In genomic region chr19:41883821-41884733, GRCh38 we compare ENCODE assay signal across 1 cellular context.
TF ChIP-seq lines count a peak whose summit lies in the region.

No MANE protein-coding gene starts in this region.

TF ChIP-seq in HepG2, 621 proteins besides CTCF, POLR2A, EP300 and RAD21 (continued from another document and continues in another):
- TF ChIP-seq MBNL3 (CRISPR knock-in tag; conservative IDR thresholded peaks at IDR 0.05) (no peak), ZNF317 (CRISPR knock-in tag; IDR thresholded peaks at IDR 0.05) (peak; percentile 72; the same call in 1 of the 2 replicates), EHMT2 (IDR thresholded peaks at IDR 0.05; ENCODE audit: borderline replicate concordance, low read depth, low read length) (no peak; the same call in 1 of the 2 replicates), ATAD3A (CRISPR knock-in tag; IDR thresholded peaks at IDR 0.05) (no peak), ZMYM4 (CRISPR knock-in tag; IDR thresholded peaks at IDR 0.05) (peak; percentile 73), ZNF577 (CRISPR knock-in tag; IDR thresholded peaks at IDR 0.05; ENCODE audit: borderline replicate concordance, low read depth) (no peak), HNRNPUL1 (IDR thresholded peaks at IDR 0.05; ENCODE audit: low read depth, low read length) (no peak), KLF9 (CRISPR knock-in tag; IDR thresholded peaks at IDR 0.05; ENCODE audit: low read depth) (no peak), ZNF788 (CRISPR knock-in tag; IDR thresholded peaks at IDR 0.05; ENCODE audit: borderline replicate concordance) (peak; percentile 88), ZNF329 (CRISPR knock-in tag; IDR thresholded peaks at IDR 0.05; ENCODE audit: low read depth) (peak; percentile 56; the same call in 1 of the 2 replicates), FOSL1 (CRISPR knock-in tag; IDR thresholded peaks at IDR 0.05; ENCODE audit: borderline replicate concordance) (peak; percentile 26; the same call in 1 of the 2 replicates), KDM3A (CRISPR knock-in tag; IDR thresholded peaks at IDR 0.05; ENCODE audit: low read depth) (peak; percentile 88; the same call in 1 of the 2 replicates), ZUFSP (CRISPR knock-in tag; IDR thresholded peaks at IDR 0.05; ENCODE audit: borderline replicate concordance) (no peak), HDAC6 (IDR thresholded peaks at IDR 0.05; ENCODE audit: low read depth, low read length) (0 out of 2 replicates have a peak, but pooled peaks have one; percentile 62), NKX3-1 (CRISPR knock-in tag; IDR thresholded peaks at IDR 0.05) (no peak; the same call in 1 of the 2 replicates), PRDM15 (CRISPR knock-in tag; IDR thresholded peaks at IDR 0.05) (peak; percentile 42; the same call in 1 of the 2 replicates), HDAC1 (CRISPR knock-in tag; IDR thresholded peaks at IDR 0.05) (peak; percentile 89; the same call in 1 of the 2 replicates), RELA (CRISPR knock-in tag; IDR thresholded peaks at IDR 0.05) (no peak), HOXA3 (CRISPR knock-in tag; IDR thresholded peaks at IDR 0.05) (peak; percentile 93), ZNF414 (CRISPR knock-in tag; IDR thresholded peaks at IDR 0.05) (peak; percentile 71), HNRNPLL (IDR thresholded peaks at IDR 0.05; ENCODE audit: low read depth, low read length, poor library complexity, severe bottlenecking) (peak; percentile 85), KMT2B (CRISPR knock-in tag; IDR thresholded peaks at IDR 0.05) (peak; percentile 77; the same call in 1 of the 2 replicates), ZNF776 (CRISPR knock-in tag; IDR thresholded peaks at IDR 0.05) (peak; percentile 55), KDM5A (IDR thresholded peaks at IDR 0.05; ENCODE audit: borderline replicate concordance, low read length) (peak; percentile 77; the same call in 1 of the 2 replicates), ZBTB46 (CRISPR knock-in tag; IDR thresholded peaks at IDR 0.05; ENCODE audit: borderline replicate concordance) (no peak), HIVEP1 (CRISPR knock-in tag; IDR thresholded peaks at IDR 0.05) (no peak; the same call in 1 of the 2 replicates), ZNF770 (CRISPR knock-in tag; IDR thresholded peaks at IDR 0.05) (peak; percentile 67; the same call in 1 of the 2 replicates), PAXIP1 (CRISPR knock-in tag; conservative IDR thresholded peaks at IDR 0.05) (peak; percentile 63), ZNF296 (CRISPR knock-in tag; conservative IDR thresholded peaks at IDR 0.05) (no peak), ATF7 (IDR thresholded peaks at IDR 0.05) (no peak), ATF7 (CRISPR knock-in tag; IDR thresholded peaks at IDR 0.05) (no peak), RFXAP (CRISPR knock-in tag; IDR thresholded peaks at IDR 0.05; ENCODE audit: borderline replicate concordance) (no peak), ZNF20 (CRISPR knock-in tag; IDR thresholded peaks at IDR 0.05) (no peak), ZNF781 (CRISPR knock-in tag; IDR thresholded peaks at IDR 0.05; ENCODE audit: borderline replicate concordance, not compliant biosample characterization) (no peak), HIC2 (CRISPR knock-in tag; IDR thresholded peaks at IDR 0.05; ENCODE audit: low read depth) (no peak), CENPT (CRISPR knock-in tag; IDR thresholded peaks at IDR 0.05; ENCODE audit: low read depth) (no peak), MAZ (IDR thresholded peaks at IDR 0.05; ENCODE audit: borderline replicate concordance, low read depth, low read length) (peak; percentile 96), MAZ (CRISPR knock-in tag; IDR thresholded peaks at IDR 0.05; ENCODE audit: low read depth) (peak; percentile 97), ZNF274 (CRISPR knock-in tag; IDR thresholded peaks at IDR 0.05) (no peak; the same call in 1 of the 2 replicates), GMEB1 (CRISPR knock-in tag; IDR thresholded peaks at IDR 0.05; ENCODE audit: borderline replicate concordance) (peak; percentile 90), LBX2 (CRISPR knock-in tag; IDR thresholded peaks at IDR 0.05; ENCODE audit: borderline replicate concordance) (no peak), CHD4 (IDR thresholded peaks at IDR 0.05; ENCODE audit: borderline replicate concordance, low read length) (peak; percentile 100; the same call in 1 of the 2 replicates), ZSCAN21 (CRISPR knock-in tag; IDR thresholded peaks at IDR 0.05; ENCODE audit: borderline replicate concordance) (0 out of 2 replicates have a peak, but pooled peaks have one; percentile 84), ZNF746 (CRISPR knock-in tag; IDR thresholded peaks at IDR 0.05) (peak; percentile 51; the same call in 1 of the 2 replicates), FOXA1 (IDR thresholded peaks at IDR 0.05) (no peak), FOXA1 (CRISPR knock-in tag; IDR thresholded peaks at IDR 0.05) (no peak; the same call in 1 of the 2 replicates)
